In the genomic region with DNA sequence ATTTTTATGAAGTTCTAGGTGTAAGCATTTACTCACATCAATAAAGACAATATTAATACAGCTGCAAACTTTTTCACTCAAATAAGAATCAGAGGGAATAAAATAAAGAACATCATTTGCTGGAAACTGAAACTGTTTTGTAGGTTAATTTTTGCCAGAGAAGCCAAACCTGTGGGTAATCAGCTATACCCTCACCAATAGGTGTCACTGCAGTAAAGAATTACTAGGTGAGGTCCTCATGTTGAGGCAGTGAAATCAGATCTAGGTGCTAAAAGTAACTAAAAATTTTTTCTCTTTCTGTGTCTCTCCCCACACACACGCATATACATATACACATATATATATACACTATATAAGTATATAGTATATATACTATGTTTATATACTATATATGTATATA, we compare ENCODE assay signal across 8 cellular contexts.
DNase-seq lines count a peak whose midpoint lies in the region; ATAC-seq, FAIRE-seq and TF ChIP-seq lines count a peak whose summit lies in the region.

No MANE protein-coding gene starts in this region.

- no peak for FAIRE-seq in GM12892 (lab: Jason Lieb, UNC)

- H3K27ac ChIP-seq in smooth muscle cell (ENCODE audit: low read depth) = no peak overlapping the region

- H3K9me3 ChIP-seq in BE2C (no peaks in the 10 kb centered on the region), smooth muscle cell (replicated peaks; ENCODE audit: low read depth) (no peaks in the 10 kb centered on the region)

- no peaks in the 10 kb centered on the region for H3K4me1 ChIP-seq in BE2C
- no peaks in the 10 kb centered on the region for H3K4me1 ChIP-seq in smooth muscle cell (ENCODE audit: low read depth)

- in situ Hi-C loops in astrocyte of the cerebellum (cut with HindIII; ENCODE audit: low sequenced_read_pairs) = no loop called here

- no peaks in the 10 kb centered on the region for H3K27me3 ChIP-seq in BE2C
- H3K27me3 ChIP-seq in smooth muscle cell (ENCODE audit: low read depth) = no peaks in the 10 kb centered on the region

- H3K9ac ChIP-seq in smooth muscle cell (ENCODE audit: low read depth) = no peak overlapping the region

- no peaks in the 10 kb centered on the region for H4K20me1 ChIP-seq in smooth muscle cell (ENCODE audit: low read depth)

- TF ChIP-seq POLR2A in GM12892 (IDR thresholded peaks at IDR 0.05; ENCODE audit: low read depth, low read length) = no peak

- H3K79me2 ChIP-seq in smooth muscle cell (ENCODE audit: low read depth) = no peaks in the 10 kb centered on the region

- H3K4me3 ChIP-seq in BE2C (ENCODE audit: low read depth, low read length) = no peak overlapping the region
- H3K4me3 ChIP-seq in astrocyte of the cerebellum (ENCODE audit: low read depth, low read length) = no peak overlapping the region
- H3K4me3 ChIP-seq in smooth muscle cell = no peak overlapping the region

- TF ChIP-seq CTCF in BE2C (IDR thresholded peaks at IDR 0.05; ENCODE audit: low read depth, low read length) (peak; percentile 39), astrocyte of the cerebellum (IDR thresholded peaks at IDR 0.05; ENCODE audit: low read depth, low read length, missing control alignments) (peak; percentile 55), smooth muscle cell (IDR thresholded peaks at IDR 0.05; ENCODE audit: borderline replicate concordance, insufficient read depth, poor library complexity, severe bottlenecking) (peak; percentile 44)

- WGBS in smooth muscle cell (ENCODE audit: low lambda C conversion rate) = 26% methylated on average over 1 of the region's 1 CpG

- peak; percentile 78 for ATAC-seq in GM18868 (IDR thresholded peaks at IDR 0.05; ENCODE audit: unreplicated experiment)
- peak; percentile 82 for ATAC-seq in HG03378 (IDR thresholded peaks at IDR 0.05; ENCODE audit: unreplicated experiment)

- H3K4me2 ChIP-seq in smooth muscle cell = no peak overlapping the region

- no peaks in the 10 kb centered on the region for H3K36me3 ChIP-seq in BE2C
- H3K36me3 ChIP-seq in smooth muscle cell (ENCODE audit: low read depth) = no peaks in the 10 kb centered on the region

- no peak overlapping the region for H2AFZ ChIP-seq in smooth muscle cell (ENCODE audit: low read depth)

- no peaks in the 10 kb centered on the region for H3F3A ChIP-seq in smooth muscle cell (ENCODE audit: low read depth)

- DNase-seq in BE2C (no peak), astrocyte of the cerebellum (ENCODE audit: low read depth) (peak; percentile 24), smooth muscle cell (lab: John Stamatoyannopoulos, UW; ENCODE audit: unreplicated experiment) (no peak), Ammon's horn (ENCODE audit: low spot score) (no peak), GM12892 (ENCODE audit: insufficient read length) (no peak), NCI-H187 (lab: John Stamatoyannopoulos, UW) (no peak)
